ENCODE assay signal across 18 cellular contexts in genomic region chr1:1622578-1623094, GRCh38.
"Had no signal": no experiment of that assay in that cellular context is flagged by ENCODE, and none has a peak within 500 bp of the region (broad histone marks: within the 10 kb centered on the region; RNA-seq: fewer than 3 reads in every experiment).

No MANE protein-coding gene starts in this region.

- H3K36me3 ChIP-seq: colonic mucosa had no signal

- H3K27ac ChIP-seq: colonic mucosa, gastroesophageal sphincter, sigmoid colon, thyroid gland, vagina had no signal

- H3K27me3 Mint-ChIP-seq: activated CD4-positive, alpha-beta memory T cell treated with anti-CD3 and anti-CD28 coated beads for 36 hours; activated naive CD8-positive, alpha-beta T cell treated with anti-CD3 and anti-CD28 coated beads, Interleukin-2, amount 50 U/mL, for 24 hours; progenitor cell of endocrine pancreas had no signal

- H3K4me3 Mint-ChIP-seq: activated CD4-positive, alpha-beta memory T cell treated with anti-CD3 and anti-CD28 coated beads for 36 hours; activated naive CD8-positive, alpha-beta T cell treated with anti-CD3 and anti-CD28 coated beads, Interleukin-2, amount 50 U/mL, for 24 hours; activated T-cell treated with anti-CD3 and anti-CD28 coated beads, Interleukin-2, amount 50 U/mL, for 4 hours had no signal

- H3K4me3 ChIP-seq: colonic mucosa, gastroesophageal sphincter, lung, sigmoid colon, thyroid gland, vagina had no signal

- H3K9me3 ChIP-seq: colonic mucosa, gastroesophageal sphincter, sigmoid colon, thyroid gland, vagina had no signal

- H3K4me1 Mint-ChIP-seq: activated naive CD8-positive, alpha-beta T cell treated with anti-CD3 and anti-CD28 coated beads, Interleukin-2, amount 50 U/mL, for 24 hours had no signal

- H3K9me3 Mint-ChIP-seq: activated CD4-positive, alpha-beta memory T cell treated with anti-CD3 and anti-CD28 coated beads for 36 hours; activated naive CD8-positive, alpha-beta T cell treated with anti-CD3 and anti-CD28 coated beads, Interleukin-2, amount 50 U/mL, for 24 hours; activated T-cell treated with anti-CD3 and anti-CD28 coated beads, Interleukin-2, amount 50 U/mL, for 4 hours had no signal

- H3K4me1 ChIP-seq: thyroid gland had no signal

- H3K27ac Mint-ChIP-seq: activated CD4-positive, alpha-beta memory T cell treated with anti-CD3 and anti-CD28 coated beads for 36 hours; activated naive CD8-positive, alpha-beta T cell treated with anti-CD3 and anti-CD28 coated beads, Interleukin-2, amount 50 U/mL, for 24 hours; progenitor cell of endocrine pancreas had no signal

- H3K36me3 Mint-ChIP-seq: activated CD4-positive, alpha-beta memory T cell treated with anti-CD3 and anti-CD28 coated beads for 36 hours had no signal

- ATAC-seq: activated naive CD8-positive, alpha-beta T cell treated with anti-CD3 and anti-CD28 coated beads, Interleukin-2, amount 50 U/mL, for 24 hours; activated T-cell treated with anti-CD3 and anti-CD28 coated beads, Interleukin-2, amount 50 U/mL, for 4 hours; gastroesophageal sphincter had no signal

- H3K27me3 ChIP-seq: colonic mucosa, gastroesophageal sphincter, sigmoid colon, thyroid gland, vagina had no signal

- DNase-seq: activated CD4-positive, alpha-beta memory T cell treated with anti-CD3 and anti-CD28 coated beads for 36 hours; activated gamma-delta T cell; activated naive CD8-positive, alpha-beta T cell treated with anti-CD3 and anti-CD28 coated beads, Interleukin-2, amount 50 U/mL, for 24 hours; activated T-cell treated with anti-CD3 and anti-CD28 coated beads, Interleukin-2, amount 50 U/mL, for 4 hours; caudate nucleus; colonic mucosa; effector CD4-positive, alpha-beta T cell; hippocampal formation; midbrain; occipital lobe; sigmoid colon; stimulated activated CD4-positive, alpha-beta T cell treated with anti-CD3 and anti-CD28 coated beads, Interleukin-4, amount 100 ng/mL, for 4 hours; SW 1271; thyroid gland had no signal
